ENCODE assay signal across 17 cellular contexts in the genomic region with DNA sequence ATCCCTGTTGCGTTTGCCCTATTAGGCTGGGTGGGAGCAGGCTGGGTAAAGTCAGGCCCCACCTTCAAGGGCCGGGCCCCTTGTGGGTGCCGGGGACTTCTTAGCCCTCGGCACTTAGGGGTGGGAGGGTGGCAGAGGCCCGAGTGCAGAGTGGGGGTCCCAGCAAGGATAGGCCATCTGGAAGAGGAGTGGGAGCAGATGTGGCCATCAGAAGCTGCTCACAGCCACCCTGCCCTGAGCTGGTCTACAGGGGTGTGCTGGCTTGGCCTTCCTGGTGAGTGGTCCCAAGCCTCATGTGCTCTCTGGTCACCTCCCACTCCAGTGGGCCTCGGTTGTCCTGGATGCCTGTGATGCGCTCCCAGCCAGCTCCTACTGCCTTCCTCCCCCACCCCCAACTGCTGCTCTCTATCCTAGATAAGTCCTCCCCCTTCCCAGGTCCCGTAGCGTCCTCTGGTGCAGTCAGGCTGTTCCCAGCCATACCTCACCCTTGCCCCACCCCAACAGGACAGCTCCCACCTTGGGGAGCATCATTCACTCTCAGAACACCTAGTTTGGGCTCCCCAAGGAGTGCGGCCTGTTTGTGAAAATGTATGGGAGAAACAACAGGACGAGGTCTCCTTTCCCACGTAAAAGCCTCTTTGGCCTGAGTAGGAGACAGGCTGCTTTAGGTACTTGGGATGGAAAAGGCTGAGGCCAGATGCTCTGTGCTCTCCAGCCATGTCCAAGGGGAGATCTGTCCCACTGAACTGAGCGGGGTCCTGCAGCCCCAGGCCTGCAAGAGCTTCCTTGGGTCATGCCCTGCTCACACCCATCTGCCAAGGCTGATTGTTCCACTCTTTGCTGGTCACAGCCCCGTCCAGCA.
"Had no signal": no experiment of that assay in that cellular context is flagged by ENCODE, and none has a peak within 500 bp of the region (broad histone marks: within the 10 kb centered on the region; RNA-seq: fewer than 3 reads in every experiment).

No MANE protein-coding gene starts in this region.

- H3K36me3 ChIP-seq: esophagus squamous epithelium, lower lobe of right lung, ovary, upper lobe of left lung had no signal

- ATAC-seq: lower lobe of right lung had no signal

- H3K4me3 ChIP-seq: esophagus squamous epithelium, lower lobe of right lung, ovary, upper lobe of left lung had no signal

- H3K4me1 Mint-ChIP-seq: activated CD4-positive, alpha-beta T cell treated with anti-CD3 and anti-CD28 coated beads, Interleukin-2, amount 10 ng/mL, durations not matched to agents 7 days and 5 days; activated naive CD8-positive, alpha-beta T cell treated with anti-CD3 and anti-CD28 coated beads, Interleukin-2, amount 10 ng/mL, durations not matched to agents 7 days and 5 days had no signal

- H3K9me3 Mint-ChIP-seq: activated CD4-positive, alpha-beta T cell treated with anti-CD3 and anti-CD28 coated beads, Interleukin-2, amount 10 ng/mL, durations not matched to agents 7 days and 5 days; activated naive CD8-positive, alpha-beta T cell treated with anti-CD3 and anti-CD28 coated beads, Interleukin-2, amount 10 ng/mL, durations not matched to agents 7 days and 5 days; activated T-cell treated with anti-CD3 and anti-CD28 coated beads, Interleukin-2, amount 50 U/mL, for 24 hours; nephron had no signal

- H3K27me3 ChIP-seq: esophagus squamous epithelium, ovary, upper lobe of left lung had no signal

- DNase-seq: activated CD4-positive, alpha-beta T cell treated with anti-CD3 and anti-CD28 coated beads, Interleukin-2, amount 10 ng/mL, durations not matched to agents 7 days and 5 days; activated CD4-positive, CD25-positive, alpha-beta regulatory T cell; activated effector memory CD4-positive, alpha-beta T cell treated with anti-CD3 and anti-CD28 coated beads, Interleukin-2, amount 50 U/mL, for 16 hours; activated naive CD8-positive, alpha-beta T cell treated with anti-CD3 and anti-CD28 coated beads, Interleukin-2, amount 10 ng/mL, durations not matched to agents 7 days and 5 days; activated T-cell treated with anti-CD3 and anti-CD28 coated beads, Interleukin-2, amount 50 U/mL, for 24 hours; anterior cingulate cortex; esophagus squamous epithelium; foreskin fibroblast; lower lobe of right lung; SK-N-SH; small intestine; stimulated activated naive CD4-positive, alpha-beta T cell; substantia nigra; T-helper 1 cell had no signal

- H3K4me2 ChIP-seq: SK-N-SH had no signal

- H3K4me3 Mint-ChIP-seq: activated CD4-positive, alpha-beta T cell treated with anti-CD3 and anti-CD28 coated beads, Interleukin-2, amount 10 ng/mL, durations not matched to agents 7 days and 5 days; activated naive CD8-positive, alpha-beta T cell treated with anti-CD3 and anti-CD28 coated beads, Interleukin-2, amount 10 ng/mL, durations not matched to agents 7 days and 5 days; activated T-cell treated with anti-CD3 and anti-CD28 coated beads, Interleukin-2, amount 50 U/mL, for 24 hours; nephron had no signal

- H3K27me3 Mint-ChIP-seq: activated CD4-positive, alpha-beta T cell treated with anti-CD3 and anti-CD28 coated beads, Interleukin-2, amount 10 ng/mL, durations not matched to agents 7 days and 5 days; activated naive CD8-positive, alpha-beta T cell treated with anti-CD3 and anti-CD28 coated beads, Interleukin-2, amount 10 ng/mL, durations not matched to agents 7 days and 5 days; activated T-cell treated with anti-CD3 and anti-CD28 coated beads, Interleukin-2, amount 50 U/mL, for 24 hours had no signal

- H3K9me3 ChIP-seq: esophagus squamous epithelium, lower lobe of right lung, ovary, SK-N-SH, upper lobe of left lung had no signal

- H3K27ac Mint-ChIP-seq: activated CD4-positive, alpha-beta T cell treated with anti-CD3 and anti-CD28 coated beads, Interleukin-2, amount 10 ng/mL, durations not matched to agents 7 days and 5 days; activated naive CD8-positive, alpha-beta T cell treated with anti-CD3 and anti-CD28 coated beads, Interleukin-2, amount 10 ng/mL, durations not matched to agents 7 days and 5 days; activated T-cell treated with anti-CD3 and anti-CD28 coated beads, Interleukin-2, amount 50 U/mL, for 24 hours; nephron had no signal

- H3K9ac ChIP-seq: SK-N-SH had no signal

- H3K36me3 Mint-ChIP-seq: activated naive CD8-positive, alpha-beta T cell treated with anti-CD3 and anti-CD28 coated beads, Interleukin-2, amount 10 ng/mL, durations not matched to agents 7 days and 5 days had no signal

- H3K27ac ChIP-seq: lower lobe of right lung, upper lobe of left lung had no signal
